8 cellular contexts compared by ENCODE assay signal in the genomic region with DNA sequence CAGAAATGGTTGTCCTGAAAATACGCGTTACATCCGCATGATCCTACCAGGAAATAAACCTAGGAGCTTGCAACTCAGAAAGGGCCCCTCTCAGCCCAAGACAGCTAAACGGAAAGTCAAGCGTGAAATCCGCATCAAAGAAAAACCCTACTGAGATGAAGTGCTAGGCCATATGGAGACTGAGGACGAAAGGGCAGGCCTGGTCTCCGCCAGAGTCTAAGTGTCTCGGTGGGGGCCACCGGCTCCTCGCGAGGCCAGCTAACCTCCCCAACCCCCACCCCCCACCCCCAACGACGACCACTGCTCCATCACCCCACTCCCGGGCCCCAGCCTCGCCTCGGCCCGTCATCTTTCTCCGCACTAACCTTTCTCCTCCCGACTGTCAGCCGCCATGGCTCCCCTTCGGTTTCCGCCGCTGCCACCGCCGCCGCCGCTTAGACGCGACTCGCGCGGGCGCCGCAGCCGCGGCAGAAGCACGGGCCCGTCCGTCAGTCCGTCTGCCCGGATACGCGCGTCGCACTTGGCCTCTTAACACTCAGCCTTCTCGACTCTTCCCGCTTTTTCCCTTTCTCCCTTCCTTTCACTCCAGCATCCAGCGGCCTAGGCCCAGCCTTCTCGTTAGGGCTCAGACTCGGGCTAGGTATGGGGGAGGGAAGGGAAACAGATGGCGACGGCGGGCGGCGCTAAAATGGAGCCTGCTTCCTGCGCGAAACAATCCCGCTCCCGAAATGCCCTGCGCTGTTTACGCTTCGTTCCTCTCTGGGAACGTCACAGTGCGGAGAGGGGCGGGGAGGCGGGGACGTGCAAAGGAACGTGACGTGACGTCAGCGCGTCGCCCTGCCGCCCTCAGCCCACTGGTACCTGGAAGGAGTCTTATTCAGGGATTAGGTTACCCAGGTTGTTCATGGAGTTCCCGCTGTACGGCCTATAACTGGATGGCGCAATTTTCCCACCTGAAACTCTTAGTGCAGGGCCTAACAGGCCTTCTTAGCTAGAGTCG. TPM values are rescaled to one million over a fixed set of nuclear protein-coding genes. Genes with fewer than 3 reads are reported as not detected.
DNase-seq lines count a peak whose midpoint lies in the region; ATAC-seq and TF ChIP-seq lines count a peak whose summit lies in the region.

Gene YTHDC1, minus strand, starts transcription at position 730 of the 1,000 bp plus-strand sequence. Its CDS starts 337 bp downstream, at position 393.

- in situ Hi-C loops in G401 (cut with HindIII; ENCODE audit: low sequenced_read_pairs): no loop called here
- in situ Hi-C loops in HAP-1 (cut with MboI; ENCODE audit: low sequenced_read_pairs): no loop called here

- peak within 1 kb of the TSS; percentile 75 for H3K27ac ChIP-seq in MM.1S (ENCODE audit: low read length)

- H3K9ac ChIP-seq in MM.1S (ENCODE audit: low read length): peak within 1 kb of the TSS; percentile 96

- H3K4me3 ChIP-seq in HAP-1 (peak within 1 kb of the TSS; percentile 87), MM.1S (ENCODE audit: low read length) (peak within 1 kb of the TSS; percentile 95)

- H3K4me1 ChIP-seq in HAP-1: peaks cover 11% of the 10 kb centered on the region
- H3K4me1 ChIP-seq in MM.1S (ENCODE audit: low read length): peaks cover 15% of the 10 kb centered on the region

- peak within 1 kb of the TSS; percentile 96 for H3K4me2 ChIP-seq in MM.1S (ENCODE audit: low read depth, low read length)

- H2AFZ ChIP-seq in MM.1S (ENCODE audit: low read length): peak within 1 kb of the TSS; percentile 99

- H3K4me3 Mint-ChIP-seq in nephron progenitor cell: peak within 1 kb of the TSS; percentile 94
- H3K4me3 Mint-ChIP-seq in stimulated activated naive CD8-positive, alpha-beta T cell treated with anti-CD3 and anti-CD28 coated beads, Interleukin-15, amount 100 ng/mL, for 72 hours: peak within 1 kb of the TSS; percentile 96 to 98

- H3F3A ChIP-seq in MM.1S (ENCODE audit: insufficient read depth, low read length): no peaks in the 10 kb centered on the region

- H3K9me2 ChIP-seq in MM.1S (replicated peaks; ENCODE audit: insufficient read depth, low read length): no peaks in the 10 kb centered on the region

- peaks cover 6% of the 10 kb centered on the region for H3K27me3 Mint-ChIP-seq in nephron progenitor cell (ENCODE audit: low read depth, poor library complexity)
- no peaks in the 10 kb centered on the region for H3K27me3 Mint-ChIP-seq in stimulated activated naive CD8-positive, alpha-beta T cell treated with anti-CD3 and anti-CD28 coated beads, Interleukin-15, amount 100 ng/mL, for 72 hours

- H3K79me2 ChIP-seq in MM.1S (ENCODE audit: low read length): peaks cover 53% of the 10 kb centered on the region

- no peaks in the 10 kb centered on the region for H3K9me3 ChIP-seq in HAP-1
- no peaks in the 10 kb centered on the region for H3K9me3 ChIP-seq in MM.1S (replicated peaks; ENCODE audit: insufficient read depth, low read length)

- ATAC-seq in stimulated activated naive CD8-positive, alpha-beta T cell treated with anti-CD3 and anti-CD28 coated beads, Interleukin-15, amount 100 ng/mL, for 72 hours: peak; percentile 97

- peaks cover 29% of the 10 kb centered on the region for H4K20me1 ChIP-seq in MM.1S (ENCODE audit: insufficient read depth, low read length)

- peak; percentile 98 for DNase-seq in G401 (ENCODE audit: low spot score)
- peak; percentile 93 to 97 for DNase-seq in HAP-1 (ENCODE audit: low spot score in 2 of 2)
- peak; percentile 97 for DNase-seq in MM.1S
- DNase-seq in SIG-M5 (lab: John Stamatoyannopoulos, UW): peak; percentile 19
- peak; percentile 77 for DNase-seq in activated gamma-delta T cell (lab: John Stamatoyannopoulos, UW)
- DNase-seq in fibroblast of the conjunctiva (ENCODE audit: low read depth): peak; percentile 85
- peak; percentile 91 for DNase-seq in nephron progenitor cell
- DNase-seq in stimulated activated naive CD8-positive, alpha-beta T cell treated with anti-CD3 and anti-CD28 coated beads, Interleukin-15, amount 100 ng/mL, for 72 hours: peak; percentile 89 to 94

- no peaks in the 10 kb centered on the region for H3K9me3 Mint-ChIP-seq in nephron progenitor cell
- no peaks in the 10 kb centered on the region for H3K9me3 Mint-ChIP-seq in stimulated activated naive CD8-positive, alpha-beta T cell treated with anti-CD3 and anti-CD28 coated beads, Interleukin-15, amount 100 ng/mL, for 72 hours

- TF ChIP-seq CTCF in MM.1S (IDR thresholded peaks at IDR 0.05; ENCODE audit: low read length): no peak
- TF ChIP-seq CTCF in nephron progenitor cell (IDR thresholded peaks at IDR 0.05): no peak

- H3K36me3 Mint-ChIP-seq in nephron progenitor cell (ENCODE audit: low read depth): peaks cover 22% of the 10 kb centered on the region

- H3K27me3 ChIP-seq in HAP-1 (ENCODE audit: low read depth) (no peaks in the 10 kb centered on the region), MM.1S (replicated peaks; ENCODE audit: insufficient read depth, low read length) (no peaks in the 10 kb centered on the region)

- H3K36me3 ChIP-seq in HAP-1 (replicated peaks) (no peaks in the 10 kb centered on the region), MM.1S (replicated peaks; ENCODE audit: insufficient read depth, low read length) (no peaks in the 10 kb centered on the region)

- H3K4me1 Mint-ChIP-seq in nephron progenitor cell: peaks cover 23% of the 10 kb centered on the region
- H3K4me1 Mint-ChIP-seq in stimulated activated naive CD8-positive, alpha-beta T cell treated with anti-CD3 and anti-CD28 coated beads, Interleukin-15, amount 100 ng/mL, for 72 hours: peaks cover 35% of the 10 kb centered on the region

- peak within 1 kb of the TSS; percentile 100 for H3K27ac Mint-ChIP-seq in nephron progenitor cell
- peak within 1 kb of the TSS; percentile 99 to 100 for H3K27ac Mint-ChIP-seq in stimulated activated naive CD8-positive, alpha-beta T cell treated with anti-CD3 and anti-CD28 coated beads, Interleukin-15, amount 100 ng/mL, for 72 hours

RNA-seq across cellular contexts. Expression of gene YTHDC1, which starts in this region (rescaled TPM):
- 7.1 and 25.8 TPM in 2 replicates for total RNA-seq in G401 (2014; rRNA removed; shearing (Covaris generic))

Comparison
In these comparisons a context has a peak if more than half of its experiments do, and no peak if none do; other contexts are left out.
1. Peak in every context shown above with its lines: DNase-seq, ATAC-seq, H3K4me3 ChIP-seq and H3K27ac ChIP-seq.
2. DNase-seq: peak in every context shown above with its lines; median percentile 98 in G401; 97 in MM.1S; 95 in HAP-1; 92 in stimulated activated naive CD8-positive, alpha-beta T cell treated with anti-CD3 and anti-CD28 coated beads, Interleukin-15, amount 100 ng/mL, for 72 hours; 91 in nephron progenitor cell; 85 in fibroblast of the conjunctiva; 77 in activated gamma-delta T cell; 19 in SIG-M5.